11 cellular contexts compared by ENCODE assay signal in genomic region chr18:32974421-32975165, GRCh38.
A peak's percentile ranks its signal among the peaks of the same experiment; 100 is the strongest.
DNase-seq lines count a peak whose midpoint lies in the region; ATAC-seq and TF ChIP-seq lines count a peak whose summit lies in the region.
"Had no signal": no experiment of that assay in that cellular context is flagged by ENCODE, and none has a peak within 500 bp of the region (broad histone marks: within the 10 kb centered on the region; RNA-seq: fewer than 3 reads in every experiment).

No MANE protein-coding gene starts in this region.

- CTCF ChIA-PET in activated B cell treated with CpG ODN at 0.5 μM for 24 hours (lab: Charles Lee), result no interaction called here

- DNase-seq in GM06990 (ENCODE audit: extremely low read depth, insufficient read length) (peak; percentile 15), activated B cell treated with CpG ODN at 0.5 μM for 24 hours (no peak), cerebellum (ENCODE audit: low spot score) (no peak), SW480 (ENCODE audit: low spot score) (no peak), head of caudate nucleus (no peak), mucosa of descending colon (no peak)
- DNase-seq: C1 segment of cervical spinal cord, T-cell had no signal

- no peaks in the 10 kb centered on the region for H3K9me3 ChIP-seq in mucosa of descending colon

- H3K9me3 Mint-ChIP-seq in activated B cell treated with CpG ODN at 0.5 μM for 24 hours, result no peaks in the 10 kb centered on the region
- H3K9me3 Mint-ChIP-seq: dendritic cell treated with granulocyte-macrophage colony-stimulating factor and Interleukin-4, amounts not matched to agents 40 ng/mL and 50 ng/mL, for 4 days had no signal

- H3K27ac Mint-ChIP-seq in activated B cell treated with CpG ODN at 0.5 μM for 24 hours, result no peak overlapping the region
- H3K27ac Mint-ChIP-seq: dendritic cell treated with granulocyte-macrophage colony-stimulating factor and Interleukin-4, amounts not matched to agents 40 ng/mL and 50 ng/mL, for 4 days; T-cell had no signal

- H3K4me1 ChIP-seq in mucosa of descending colon (ENCODE audit: low read depth), result no peaks in the 10 kb centered on the region

- H3K4me3 Mint-ChIP-seq in activated B cell treated with CpG ODN at 0.5 μM for 24 hours, result no peak overlapping the region
- H3K4me3 Mint-ChIP-seq: dendritic cell treated with granulocyte-macrophage colony-stimulating factor and Interleukin-4, amounts not matched to agents 40 ng/mL and 50 ng/mL, for 4 days; T-cell had no signal

- TF ChIP-seq CTCF in GM06990 (IDR thresholded peaks at IDR 0.05; ENCODE audit: insufficient read depth, low read length, poor library complexity, severe bottlenecking), result no peak
- no peak for TF ChIP-seq CTCF in activated B cell treated with CpG ODN at 0.5 μM for 24 hours (IDR thresholded peaks at IDR 0.05)
- TF ChIP-seq CTCF in mucosa of descending colon (IDR thresholded peaks at IDR 0.05), result no peak

- H3K4me1 Mint-ChIP-seq in activated B cell treated with CpG ODN at 0.5 μM for 24 hours, result peaks cover 7% of the 10 kb centered on the region
- H3K4me1 Mint-ChIP-seq: T-cell had no signal

- intact Hi-C loops in activated B cell treated with CpG ODN at 0.5 μM for 24 hours (cut with micrococcal nuclease), result loop anchor here (5.0 kb wide), 1 partner anchor 52 kb away; no protein-coding TSS in a partner anchor
- intact Hi-C loops in head of caudate nucleus (cut with DNase I), result no loop called here
- intact Hi-C loops in mucosa of descending colon (cut with DNase I, micrococcal nuclease), result no loop called here

- ATAC-seq in GM21390 (IDR thresholded peaks at IDR 0.05; ENCODE audit: unreplicated experiment) (peak; percentile 80), HG03378 (IDR thresholded peaks at IDR 0.05; ENCODE audit: unreplicated experiment) (peak; percentile 83), activated B cell treated with CpG ODN at 0.5 μM for 24 hours (ENCODE audit: low read depth) (peak; percentile 50), mucosa of descending colon (no peak)
- ATAC-seq: T-cell had no signal

- POLR2A ChIA-PET in activated B cell treated with CpG ODN at 0.5 μM for 24 hours (lab: Charles Lee), result no interaction called here

- no peaks in the 10 kb centered on the region for H3K27me3 ChIP-seq in GM06990 (replicated peaks; ENCODE audit: control insufficient read depth, insufficient read depth, low read length)

- no peaks in the 10 kb centered on the region for H3K36me3 ChIP-seq in GM06990 (ENCODE audit: control insufficient read depth, insufficient read depth, low read length)
- H3K36me3 ChIP-seq in mucosa of descending colon (ENCODE audit: low read depth), result no peaks in the 10 kb centered on the region

- peaks cover 7% of the 10 kb centered on the region for H3K27me3 Mint-ChIP-seq in activated B cell treated with CpG ODN at 0.5 μM for 24 hours
- H3K27me3 Mint-ChIP-seq: dendritic cell treated with granulocyte-macrophage colony-stimulating factor and Interleukin-4, amounts not matched to agents 40 ng/mL and 50 ng/mL, for 4 days; T-cell had no signal

- H3K4me3 ChIP-seq in GM06990 (replicated peaks; ENCODE audit: low read depth, low read length) (no peak overlapping the region), mucosa of descending colon (no peak overlapping the region)

- no peaks in the 10 kb centered on the region for H3K36me3 Mint-ChIP-seq in activated B cell treated with CpG ODN at 0.5 μM for 24 hours (ENCODE audit: low read depth)
- H3K36me3 Mint-ChIP-seq: T-cell had no signal
